7 cellular contexts compared by ENCODE assay signal in the genomic region with DNA sequence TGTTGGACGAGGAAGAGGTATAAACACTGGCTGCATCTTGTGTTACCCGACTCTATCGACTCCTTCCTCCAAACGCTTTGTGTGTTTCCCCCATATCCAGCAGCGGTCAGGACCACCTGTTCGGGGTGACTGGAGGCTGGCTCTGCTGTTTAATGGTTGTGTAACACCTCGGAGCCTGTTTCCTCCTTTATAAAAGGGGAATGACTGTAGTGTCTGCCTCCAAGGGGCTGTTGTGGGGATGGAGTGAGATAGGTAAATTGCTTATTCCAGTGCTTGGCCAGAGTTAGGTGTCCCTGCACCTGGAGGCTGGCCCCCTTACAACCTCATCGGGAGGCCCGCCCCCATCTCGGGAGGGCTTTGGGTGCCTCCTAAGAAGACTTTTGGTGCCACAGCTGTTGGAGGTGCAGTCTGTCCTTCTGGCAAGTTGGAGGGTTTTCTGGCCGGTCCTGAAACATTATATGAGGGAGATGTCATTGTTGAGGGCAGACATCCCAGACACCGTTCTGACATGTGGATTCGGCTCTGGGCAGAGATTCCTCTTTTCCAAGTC. TPM values are rescaled to one million over a fixed set of nuclear protein-coding genes. Genes with fewer than 3 reads are reported as not detected.
DNase-seq lines count a peak whose midpoint lies in the region; ATAC-seq and TF ChIP-seq lines count a peak whose summit lies in the region.

No MANE protein-coding gene starts in this region.

- H3K27me3 Mint-ChIP-seq in dendritic cell treated with granulocyte-macrophage colony-stimulating factor and Interleukin-4, amounts not matched to agents 40 ng/mL and 50 ng/mL, for 4 days = no peaks in the 10 kb centered on the region
- no peaks in the 10 kb centered on the region for H3K27me3 Mint-ChIP-seq in naive thymus-derived CD8-positive, alpha-beta T cell

- no peak for TF ChIP-seq CTCF in GM12864 (IDR thresholded peaks at IDR 0.05; ENCODE audit: low read depth, low read length, missing control alignments)

- peaks cover 51% of the 10 kb centered on the region for H3K36me3 Mint-ChIP-seq in dendritic cell treated with granulocyte-macrophage colony-stimulating factor and Interleukin-4, amounts not matched to agents 40 ng/mL and 50 ng/mL, for 4 days (ENCODE audit: low read depth)
- H3K36me3 Mint-ChIP-seq in naive thymus-derived CD8-positive, alpha-beta T cell = peaks cover 5 to 13% (median 13%) of the 10 kb centered on the region in 3 donors

- peaks cover 68% of the 10 kb centered on the region for H3K4me1 Mint-ChIP-seq in dendritic cell treated with granulocyte-macrophage colony-stimulating factor and Interleukin-4, amounts not matched to agents 40 ng/mL and 50 ng/mL, for 4 days (ENCODE audit: low read depth)
- H3K4me1 Mint-ChIP-seq in naive thymus-derived CD8-positive, alpha-beta T cell = peaks cover 29 to 61% (median 46%) of the 10 kb centered on the region in 4 donors

- H3K4me3 Mint-ChIP-seq in dendritic cell treated with granulocyte-macrophage colony-stimulating factor and Interleukin-4, amounts not matched to agents 40 ng/mL and 50 ng/mL, for 4 days = peak overlapping the region; percentile 94
- peak overlapping the region in 9 of 10 donors; percentile 91 to 99 (median 98) for H3K4me3 Mint-ChIP-seq in naive thymus-derived CD8-positive, alpha-beta T cell

- peak in 1 of 2 donors; percentile 5 for ATAC-seq in naive thymus-derived CD8-positive, alpha-beta T cell
- ATAC-seq in GM21737 (IDR thresholded peaks at IDR 0.05; ENCODE audit: unreplicated experiment) = no peak

- DNase-seq in GM12864 (ENCODE audit: low read depth) (no peak), NOMO-1 treated with dmso at 0.1 percent for 144 hours (lab: John Stamatoyannopoulos, UW; ENCODE audit: unreplicated experiment) (peak; percentile 42), HuH-7.5 (ENCODE audit: low spot score) (no peak), kidney glomerular epithelial cell (lab: John Stamatoyannopoulos, UW) (no peak)
- DNase-seq in naive thymus-derived CD8-positive, alpha-beta T cell = peak in 2 of 10 donors; percentile 38 to 51

- intact Hi-C loops in dendritic cell treated with granulocyte-macrophage colony-stimulating factor and Interleukin-4, amounts not matched to agents 40 ng/mL and 50 ng/mL, for 4 days (cut with micrococcal nuclease) = loop anchor here (2.0 kb wide), 1 partner anchor 17 kb away; no protein-coding TSS in a partner anchor

- peaks cover 5% of the 10 kb centered on the region for H3K9me3 Mint-ChIP-seq in dendritic cell treated with granulocyte-macrophage colony-stimulating factor and Interleukin-4, amounts not matched to agents 40 ng/mL and 50 ng/mL, for 4 days
- H3K9me3 Mint-ChIP-seq in naive thymus-derived CD8-positive, alpha-beta T cell = no peaks in the 10 kb centered on the region

- POLR2A ChIA-PET in naive thymus-derived CD8-positive, alpha-beta T cell (lab: Charles Lee) = interaction anchor here (0.9 to 5.8 kb wide), 12 partner anchors 9 to 282 kb away, joined by 3 to 213 read pairs (median 12); no protein-coding TSS in a partner anchor

- peak overlapping the region; percentile 88 for H3K27ac Mint-ChIP-seq in dendritic cell treated with granulocyte-macrophage colony-stimulating factor and Interleukin-4, amounts not matched to agents 40 ng/mL and 50 ng/mL, for 4 days
- peak overlapping the region in 6 of 10 donors; percentile 84 to 97 (median 94) for H3K27ac Mint-ChIP-seq in naive thymus-derived CD8-positive, alpha-beta T cell

- peak overlapping the region; percentile 58 for H3K4me3 ChIP-seq in GM12864 (ENCODE audit: low read depth, low read length)

RNA-seq across cellular contexts. Expression of a gene that starts 1.1 kb away (rescaled TPM):
- total RNA-seq in naive thymus-derived CD8-positive, alpha-beta T cell = 100 to 1,000 TPM; 162 to 165 TPM
- polyA plus RNA-seq in naive thymus-derived CD8-positive, alpha-beta T cell = 10 to 100 TPM; 17.3 to 43.3 (median 20.0) TPM

RNA-seq across cellular contexts. Expression of a gene that starts 57.9 kb away (rescaled TPM):
- total RNA-seq in naive thymus-derived CD8-positive, alpha-beta T cell = 10 to 100 TPM; 10.5 to 12.0 TPM
- 1 to 10 TPM; 3.0 to 7.3 (median 7.1) TPM for polyA plus RNA-seq in naive thymus-derived CD8-positive, alpha-beta T cell
